In the genomic region with DNA sequence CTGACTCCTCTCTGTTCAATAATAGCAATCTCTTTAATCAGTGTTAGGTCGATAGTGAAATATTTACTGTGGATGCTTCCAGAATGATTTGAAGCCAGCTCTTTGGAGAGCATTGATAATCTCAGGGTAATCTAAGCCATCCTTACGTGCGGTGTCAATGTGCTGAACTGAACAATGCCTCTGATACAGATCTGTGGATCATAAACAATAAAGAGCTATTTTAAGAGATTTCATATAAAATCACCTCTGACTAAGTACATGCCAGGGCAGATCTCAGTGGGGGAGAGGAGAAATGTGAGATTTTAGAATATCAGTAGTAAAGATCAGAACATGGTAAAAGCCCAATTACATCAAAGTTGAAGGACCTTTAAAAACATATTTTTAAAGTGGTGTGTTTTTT, we compare ENCODE assay signal across 24 cellular contexts.
DNase-seq lines count a peak whose midpoint lies in the region; ATAC-seq and TF ChIP-seq lines count a peak whose summit lies in the region.
"Had no signal": no experiment of that assay in that cellular context is flagged by ENCODE, and none has a peak within 500 bp of the region (broad histone marks: within the 10 kb centered on the region; RNA-seq: fewer than 3 reads in every experiment).

No MANE protein-coding gene starts in this region.

- POLR2A ChIA-PET in WTC11 (lab: Charles Lee), result interaction anchor here (0.5 kb wide), 1 partner anchor 620 kb away, joined by 4 read pairs; no protein-coding TSS in a partner anchor

- CTCF ChIA-PET in WTC11 (lab: Charles Lee), result interaction anchor here (0.6 kb wide), 1 partner anchor 1499 kb away, joined by 3 read pairs; no protein-coding TSS in a partner anchor

- H3K4me1 Mint-ChIP-seq in WTC11, result peaks cover 29% of the 10 kb centered on the region
- H3K4me1 Mint-ChIP-seq: central memory CD8-positive, alpha-beta T cell had no signal

- H3K4me3 Mint-ChIP-seq in WTC11, result no peak overlapping the region
- H3K4me3 Mint-ChIP-seq: central memory CD8-positive, alpha-beta T cell; T-helper 1 cell treated with Interleukin-12 subunit alpha and Interleukin-12 subunit beta and Interleukin-4 antibody, amounts not matched to agents 30 μg/mL and 1 μg/mL, for 36 hours had no signal

- H3K9me3 Mint-ChIP-seq in WTC11, result no peaks in the 10 kb centered on the region
- H3K9me3 Mint-ChIP-seq: central memory CD8-positive, alpha-beta T cell; T-helper 1 cell treated with Interleukin-12 subunit alpha and Interleukin-12 subunit beta and Interleukin-4 antibody, amounts not matched to agents 30 μg/mL and 1 μg/mL, for 36 hours had no signal

- no peak for ATAC-seq in WTC11
- ATAC-seq in activated CD4-positive, CD25-positive, alpha-beta regulatory T cell treated with anti-CD3 and anti-CD28 coated beads, Interleukin-2, amount 50 U/mL, for 24 hours, result no peak
- ATAC-seq: heart right ventricle had no signal

- no peaks in the 10 kb centered on the region for H3K36me3 Mint-ChIP-seq in WTC11

- H3K27ac Mint-ChIP-seq in WTC11, result peak overlapping the region; percentile 58; the same call in 1 of the 2 replicates
- H3K27ac Mint-ChIP-seq: T-helper 1 cell treated with Interleukin-12 subunit alpha and Interleukin-12 subunit beta and Interleukin-4 antibody, amounts not matched to agents 30 μg/mL and 1 μg/mL, for 36 hours had no signal

- no peak overlapping the region for H3K4me3 ChIP-seq in fibroblast of the aortic adventitia (ENCODE audit: low read depth, low read length)
- H3K4me3 ChIP-seq: heart right ventricle, left ventricle myocardium inferior, right atrium auricular region, uterus had no signal

- no peaks in the 10 kb centered on the region for H3K27me3 Mint-ChIP-seq in WTC11 (ENCODE audit: low read depth)
- H3K27me3 Mint-ChIP-seq: central memory CD8-positive, alpha-beta T cell had no signal

- TF ChIP-seq CTCF in WTC11 (IDR thresholded peaks at IDR 0.05) (no peak), fibroblast of the aortic adventitia (IDR thresholded peaks at IDR 0.05; ENCODE audit: insufficient read depth, low read length) (no peak)

- DNase-seq in NCI-H146 (lab: John Stamatoyannopoulos, UW), result peak; percentile 38
- no peak for DNase-seq in NCI-H146 treated with DMSO at 0.1 percent for 48 hours (lab: John Stamatoyannopoulos, UW; ENCODE audit: unreplicated experiment)
- no peak for DNase-seq in WTC11 (ENCODE audit: low spot score)
- DNase-seq in fibroblast of the aortic adventitia (ENCODE audit: low read depth), result peak; percentile 25
- DNase-seq in pulmonary artery endothelial cell (ENCODE audit: low read depth, low spot score), result peak; percentile 8
- no peak for DNase-seq in superior temporal gyrus (ENCODE audit: extremely low spot score)
- no peak for DNase-seq in NCI-H1417 treated with DMSO at 0.1 percent for 48 hours (lab: John Stamatoyannopoulos, UW)
- DNase-seq: activated CD4-positive, alpha-beta T cell treated with anti-CD3 and anti-CD28 coated beads, Interleukin-2, amount 50 U/mL, for 48 hours; activated T-cell treated with anti-CD3 and anti-CD28 coated beads for 4 hours; Caco-2; effector CD8-positive, alpha-beta T cell; HCEC 1CT; heart right ventricle; left ventricle myocardium inferior; NCI-H1092 treated with DMSO at 0.1 percent for 48 hours; NCI-H2081 treated with DMSO at 0.1 percent for 48 hours; NCI-H524; SHP77 treated with DMSO at 0.1 percent for 48 hours; stimulated activated CD8-positive, alpha-beta memory T cell treated with anti-CD3 and anti-CD28 coated beads, Interleukin-4, amount 100 ng/mL, for 48 hours; uterus had no signal

TF ChIP-seq in WTC11, 78 proteins besides CTCF, POLR2A, EP300 and RAD21:
- no peak for TF ChIP-seq ZNF138 (CRISPR knock-in tag; conservative IDR thresholded peaks at IDR 0.05)
- no peak for TF ChIP-seq ELF4 (CRISPR knock-in tag; IDR thresholded peaks at IDR 0.05; ENCODE audit: low read depth)
- TF ChIP-seq, protein P1, sequence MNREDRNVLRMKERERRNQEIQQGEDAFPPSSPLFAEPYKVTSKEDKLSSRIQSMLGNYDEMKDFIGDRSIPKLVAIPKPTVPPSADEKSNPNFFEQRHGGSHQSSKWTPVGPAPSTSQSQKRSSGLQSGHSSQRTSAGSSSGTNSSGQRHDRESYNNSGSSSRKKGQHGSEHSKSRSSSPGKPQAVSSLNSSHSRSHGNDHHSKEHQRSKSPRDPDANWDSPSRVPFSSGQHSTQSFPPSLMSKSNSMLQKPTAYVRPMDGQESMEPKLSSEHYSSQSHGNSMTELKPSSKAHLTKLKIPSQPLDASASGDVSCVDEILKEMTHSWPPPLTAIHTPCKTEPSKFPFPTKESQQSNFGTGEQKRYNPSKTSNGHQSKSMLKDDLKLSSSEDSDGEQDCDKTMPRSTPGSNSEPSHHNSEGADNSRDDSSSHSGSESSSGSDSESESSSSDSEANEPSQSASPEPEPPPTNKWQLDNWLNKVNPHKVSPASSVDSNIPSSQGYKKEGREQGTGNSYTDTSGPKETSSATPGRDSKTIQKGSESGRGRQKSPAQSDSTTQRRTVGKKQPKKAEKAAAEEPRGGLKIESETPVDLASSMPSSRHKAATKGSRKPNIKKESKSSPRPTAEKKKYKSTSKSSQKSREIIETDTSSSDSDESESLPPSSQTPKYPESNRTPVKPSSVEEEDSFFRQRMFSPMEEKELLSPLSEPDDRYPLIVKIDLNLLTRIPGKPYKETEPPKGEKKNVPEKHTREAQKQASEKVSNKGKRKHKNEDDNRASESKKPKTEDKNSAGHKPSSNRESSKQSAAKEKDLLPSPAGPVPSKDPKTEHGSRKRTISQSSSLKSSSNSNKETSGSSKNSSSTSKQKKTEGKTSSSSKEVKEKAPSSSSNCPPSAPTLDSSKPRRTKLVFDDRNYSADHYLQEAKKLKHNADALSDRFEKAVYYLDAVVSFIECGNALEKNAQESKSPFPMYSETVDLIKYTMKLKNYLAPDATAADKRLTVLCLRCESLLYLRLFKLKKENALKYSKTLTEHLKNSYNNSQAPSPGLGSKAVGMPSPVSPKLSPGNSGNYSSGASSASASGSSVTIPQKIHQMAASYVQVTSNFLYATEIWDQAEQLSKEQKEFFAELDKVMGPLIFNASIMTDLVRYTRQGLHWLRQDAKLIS (CRISPR knock-in tag; IDR thresholded peaks at IDR 0.05; ENCODE audit: borderline replicate concordance), result no peak
- TF ChIP-seq, protein P2, sequence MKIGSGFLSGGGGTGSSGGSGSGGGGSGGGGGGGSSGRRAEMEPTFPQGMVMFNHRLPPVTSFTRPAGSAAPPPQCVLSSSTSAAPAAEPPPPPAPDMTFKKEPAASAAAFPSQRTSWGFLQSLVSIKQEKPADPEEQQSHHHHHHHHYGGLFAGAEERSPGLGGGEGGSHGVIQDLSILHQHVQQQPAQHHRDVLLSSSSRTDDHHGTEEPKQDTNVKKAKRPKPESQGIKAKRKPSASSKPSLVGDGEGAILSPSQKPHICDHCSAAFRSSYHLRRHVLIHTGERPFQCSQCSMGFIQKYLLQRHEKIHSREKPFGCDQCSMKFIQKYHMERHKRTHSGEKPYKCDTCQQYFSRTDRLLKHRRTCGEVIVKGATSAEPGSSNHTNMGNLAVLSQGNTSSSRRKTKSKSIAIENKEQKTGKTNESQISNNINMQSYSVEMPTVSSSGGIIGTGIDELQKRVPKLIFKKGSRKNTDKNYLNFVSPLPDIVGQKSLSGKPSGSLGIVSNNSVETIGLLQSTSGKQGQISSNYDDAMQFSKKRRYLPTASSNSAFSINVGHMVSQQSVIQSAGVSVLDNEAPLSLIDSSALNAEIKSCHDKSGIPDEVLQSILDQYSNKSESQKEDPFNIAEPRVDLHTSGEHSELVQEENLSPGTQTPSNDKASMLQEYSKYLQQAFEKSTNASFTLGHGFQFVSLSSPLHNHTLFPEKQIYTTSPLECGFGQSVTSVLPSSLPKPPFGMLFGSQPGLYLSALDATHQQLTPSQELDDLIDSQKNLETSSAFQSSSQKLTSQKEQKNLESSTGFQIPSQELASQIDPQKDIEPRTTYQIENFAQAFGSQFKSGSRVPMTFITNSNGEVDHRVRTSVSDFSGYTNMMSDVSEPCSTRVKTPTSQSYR (CRISPR knock-in tag; IDR thresholded peaks at IDR 0.05), result no peak
- TF ChIP-seq, protein P3, sequence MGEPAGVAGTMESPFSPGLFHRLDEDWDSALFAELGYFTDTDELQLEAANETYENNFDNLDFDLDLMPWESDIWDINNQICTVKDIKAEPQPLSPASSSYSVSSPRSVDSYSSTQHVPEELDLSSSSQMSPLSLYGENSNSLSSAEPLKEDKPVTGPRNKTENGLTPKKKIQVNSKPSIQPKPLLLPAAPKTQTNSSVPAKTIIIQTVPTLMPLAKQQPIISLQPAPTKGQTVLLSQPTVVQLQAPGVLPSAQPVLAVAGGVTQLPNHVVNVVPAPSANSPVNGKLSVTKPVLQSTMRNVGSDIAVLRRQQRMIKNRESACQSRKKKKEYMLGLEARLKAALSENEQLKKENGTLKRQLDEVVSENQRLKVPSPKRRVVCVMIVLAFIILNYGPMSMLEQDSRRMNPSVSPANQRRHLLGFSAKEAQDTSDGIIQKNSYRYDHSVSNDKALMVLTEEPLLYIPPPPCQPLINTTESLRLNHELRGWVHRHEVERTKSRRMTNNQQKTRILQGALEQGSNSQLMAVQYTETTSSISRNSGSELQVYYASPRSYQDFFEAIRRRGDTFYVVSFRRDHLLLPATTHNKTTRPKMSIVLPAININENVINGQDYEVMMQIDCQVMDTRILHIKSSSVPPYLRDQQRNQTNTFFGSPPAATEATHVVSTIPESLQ (CRISPR knock-in tag; IDR thresholded peaks at IDR 0.05), result no peak
- TF ChIP-seq OVOL2 (CRISPR knock-in tag; IDR thresholded peaks at IDR 0.05; ENCODE audit: borderline replicate concordance), result no peak
- no peak for TF ChIP-seq SMAD4 (CRISPR knock-in tag; IDR thresholded peaks at IDR 0.05)
- no peak for TF ChIP-seq RORB (CRISPR knock-in tag; IDR thresholded peaks at IDR 0.05)
- TF ChIP-seq FOXP1 (CRISPR knock-in tag; IDR thresholded peaks at IDR 0.05; ENCODE audit: borderline replicate concordance), result no peak

Comparison
In these comparisons a context has a peak if more than half of its experiments do, and no peak if none do; other contexts are left out.
1. DNase-seq: peak in NCI-H146 (single experiment), fibroblast of the aortic adventitia (single experiment) and pulmonary artery endothelial cell (single experiment); none in NCI-H146 treated with DMSO at 0.1 percent for 48 hours (single experiment), WTC11 (single experiment), superior temporal gyrus (single experiment) and NCI-H1417 treated with DMSO at 0.1 percent for 48 hours (single experiment).